In the genomic region with DNA sequence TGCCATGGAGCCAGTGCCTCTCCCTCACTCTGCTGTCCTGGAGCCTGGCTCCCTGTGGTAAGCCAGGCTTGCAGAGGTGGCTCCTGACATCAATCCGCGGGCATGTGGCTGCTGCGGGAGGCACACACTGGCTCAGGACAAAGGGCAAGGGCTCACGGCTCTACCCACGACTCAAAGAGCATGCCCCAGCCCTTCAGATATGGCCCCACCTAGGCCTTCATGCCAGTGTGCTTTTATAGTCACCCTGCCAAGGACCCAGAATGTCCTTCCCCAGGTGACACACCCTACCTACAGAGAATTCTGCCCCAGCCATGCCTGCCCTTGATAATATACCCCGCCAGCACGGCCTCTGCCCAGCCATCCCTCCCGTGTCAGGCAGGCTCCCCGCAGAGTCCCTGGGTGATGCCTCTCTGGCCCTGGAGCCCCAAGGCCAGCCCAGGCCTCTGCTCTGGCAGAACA, we compare ENCODE assay signal across 8 cellular contexts. TPM values are rescaled to one million over a fixed set of nuclear protein-coding genes. Genes with fewer than 3 reads are reported as not detected.
DNase-seq lines count a peak whose midpoint lies in the region; ATAC-seq, FAIRE-seq and TF ChIP-seq lines count a peak whose summit lies in the region.

No MANE protein-coding gene starts in this region.

- SMC1A ChIA-PET in GM12878 (lab: Charles Lee; ENCODE audit: uncharacterized antibody, unreplicated experiment), result no interaction called here

- H3K27me3 Mint-ChIP-seq in activated CD8-positive, alpha-beta memory T cell treated with anti-CD3 and anti-CD28 coated beads, Interleukin-2, amount 10 ng/mL, durations not matched to agents 7 days and 5 days, result no peaks in the 10 kb centered on the region

- DNase-seq in activated CD8-positive, alpha-beta memory T cell treated with anti-CD3 and anti-CD28 coated beads, Interleukin-2, amount 10 ng/mL, durations not matched to agents 7 days and 5 days, result no peak
- DNase-seq in activated CD8-positive, alpha-beta memory T cell treated with anti-CD3 and anti-CD28 coated beads for 24 hours, result no peak
- DNase-seq in GM12878 (ENCODE audit: low read depth, low spot score) (no peak), thyroid gland (no peak), AG20443 (ENCODE audit: low spot score) (no peak)

- no peak for TF ChIP-seq EP300 in GM12878 (IDR thresholded peaks at IDR 0.05; ENCODE audit: borderline replicate concordance in 1 of 2, control insufficient read depth in 1 of 2, low read depth in 2 of 2, low read length in 2 of 2)

- no peak for TF ChIP-seq RAD21 in GM12878 (IDR thresholded peaks at IDR 0.05; ENCODE audit: insufficient read depth, low read depth, low read length)

- H3K27me3 ChIP-seq in GM12878 (replicated peaks in 1 of 2; ENCODE audit: control insufficient read depth in 2 of 2, insufficient read depth in 2 of 2, low read length in 1 of 2), result no peaks in the 10 kb centered on the region
- H3K27me3 ChIP-seq in layer of hippocampus (ENCODE audit: control insufficient read depth, insufficient read depth, low read length), result no peaks in the 10 kb centered on the region
- H3K27me3 ChIP-seq in thyroid gland, result no peaks in the 10 kb centered on the region

- TF ChIP-seq CTCF in GM12878 (IDR thresholded peaks at IDR 0.05 in 2 of 3, conservative IDR thresholded peaks at IDR 0.05 in 1 of 3; ENCODE audit: control insufficient read depth in 2 of 3, extremely low read depth in 1 of 3, insufficient read depth in 1 of 3, low read depth in 3 of 3, low read length in 3 of 3) (no peak), thyroid gland (IDR thresholded peaks at IDR 0.05) (no peak)

- 81% methylated on average over 8 of the region's 9 CpGs for WGBS in GM12878 (ENCODE audit: insufficient coverage, insufficient replicate concordance, low lambda C conversion rate, missing lambda C conversion rate)
- WGBS in thyroid gland, 2 donors, result 40 to 92% methylated on average over 1 to 3 of the region's 9 CpGs

- TF ChIP-seq POLR2A in GM12878 (IDR thresholded peaks at IDR 0.05; ENCODE audit: low read depth, low read length), result no peak
- no peak for TF ChIP-seq POLR2A in thyroid gland (IDR thresholded peaks at IDR 0.05)

- H3K4me3 ChIP-seq in GM12878, result peak overlapping the region; percentile 80
- H3K4me3 ChIP-seq in thyroid gland (replicated peaks in 1 of 3), result peak overlapping the region; percentile 53 to 73 (median 71)

- TSS peak; percentile 67 for BruUV-seq in GM12878 (replicated peaks; lab: Mats Ljungman, UMichigan)

- peaks cover 34% of the 10 kb centered on the region for H3K4me1 Mint-ChIP-seq in activated CD8-positive, alpha-beta memory T cell treated with anti-CD3 and anti-CD28 coated beads, Interleukin-2, amount 10 ng/mL, durations not matched to agents 7 days and 5 days

- peak overlapping the region; percentile 77 for H3K27ac Mint-ChIP-seq in activated CD8-positive, alpha-beta memory T cell treated with anti-CD3 and anti-CD28 coated beads, Interleukin-2, amount 10 ng/mL, durations not matched to agents 7 days and 5 days

- ATAC-seq in activated CD8-positive, alpha-beta memory T cell treated with anti-CD3 and anti-CD28 coated beads, Interleukin-2, amount 10 ng/mL, durations not matched to agents 7 days and 5 days, result no peak
- ATAC-seq in GM12878 (peak; percentile 9), GM21723 (IDR thresholded peaks at IDR 0.05; ENCODE audit: unreplicated experiment) (no peak), GM21786 (IDR thresholded peaks at IDR 0.05; ENCODE audit: unreplicated experiment) (no peak)

- CTCF ChIA-PET in activated CD8-positive, alpha-beta memory T cell treated with anti-CD3 and anti-CD28 coated beads, Interleukin-2, amount 10 ng/mL, durations not matched to agents 7 days and 5 days (lab: Charles Lee), result interaction anchor here (1.0 to 1.3 kb wide), 2 partner anchors 8 to 14 kb away, joined by 4 to 12 read pairs; no protein-coding TSS in a partner anchor
- CTCF ChIA-PET in GM12878 (lab: Yijun Ruan, JAX), result interaction anchor here (0.9 to 1.5 kb wide), 3 partner anchors 8 to 102 kb away, joined by 3 to 6 read pairs (median 4); partner anchors contain the start of gene SQSTM1

- H3K4me1 ChIP-seq in GM12878 (ENCODE audit: control insufficient read depth, insufficient read depth, low read length) (peaks cover 16% of the 10 kb centered on the region), thyroid gland (peaks cover 13 to 42% of the 10 kb centered on the region in 2 donors)

- POLR2A ChIA-PET in GM12878 (lab: Charles Lee), result interaction anchor here (0.7 to 1.4 kb wide), 3 partner anchors 13 to 126 kb away, joined by 3 to 9 read pairs (median 3); no protein-coding TSS in a partner anchor

- RAD21 ChIA-PET in GM12878 (lab: Charles Lee; ENCODE audit: unreplicated experiment), result interaction anchor here (0.5 to 1.7 kb wide), 5 partner anchors 15 to 102 kb away, joined by 3 to 6 read pairs (median 5); partner anchors contain the start of gene SQSTM1

- H3K27ac ChIP-seq in GM12878 (ENCODE audit: control insufficient read depth, insufficient read depth) (peak overlapping the region; percentile 78), layer of hippocampus (ENCODE audit: low read depth, low read length) (peak overlapping the region; percentile 60), thyroid gland (peak overlapping the region in 2 of 3 donors; percentile 89)

- peaks cover 31% of the 10 kb centered on the region for H3K79me2 ChIP-seq in GM12878 (ENCODE audit: control insufficient read depth, insufficient read depth, low read length)

- intact Hi-C loops in GM12878 (cut with micrococcal nuclease; ENCODE audit: unreplicated experiment), result loop anchor here (2.0 to 5.0 kb wide), 2 partner anchors 54 to 102 kb away; partner anchors contain the start of genes MRNIP and TBC1D9B
- intact Hi-C loops in thyroid gland (cut with DNase I), result loop anchor here (5.0 kb wide), 1 partner anchor 183 kb away; the partner anchor contains the start of gene HNRNPH1

- H3K36me3 Mint-ChIP-seq in activated CD8-positive, alpha-beta memory T cell treated with anti-CD3 and anti-CD28 coated beads, Interleukin-2, amount 10 ng/mL, durations not matched to agents 7 days and 5 days, result peaks cover 4% of the 10 kb centered on the region

- H3K9ac ChIP-seq in GM12878 (ENCODE audit: control insufficient read depth, insufficient read depth, low read length), result peak overlapping the region; percentile 77

- peak overlapping the region; percentile 83 for H3K4me2 ChIP-seq in GM12878 (ENCODE audit: control insufficient read depth, insufficient read depth)

- FAIRE-seq in GM12878 (lab: Jason Lieb, UNC), result no peak

- H3K9me3 Mint-ChIP-seq in activated CD8-positive, alpha-beta memory T cell treated with anti-CD3 and anti-CD28 coated beads, Interleukin-2, amount 10 ng/mL, durations not matched to agents 7 days and 5 days (ENCODE audit: low read depth), result no peaks in the 10 kb centered on the region

- no peaks in the 10 kb centered on the region; a peak in 2 of 4 replicates for H3K36me3 ChIP-seq in GM12878 (ENCODE audit: control insufficient read depth in 2 of 2, insufficient read depth in 2 of 2, low read length in 1 of 2)
- H3K36me3 ChIP-seq in thyroid gland, result peaks cover 0 to 12% of the 10 kb centered on the region in 2 donors

- H3K4me3 Mint-ChIP-seq in activated CD8-positive, alpha-beta memory T cell treated with anti-CD3 and anti-CD28 coated beads, Interleukin-2, amount 10 ng/mL, durations not matched to agents 7 days and 5 days, result peak overlapping the region; percentile 76

- H4K20me1 ChIP-seq in GM12878 (ENCODE audit: control insufficient read depth, insufficient read depth), result no peaks in the 10 kb centered on the region

- in situ Hi-C loops in GM12878 (cut with MboI), result loop anchor here (25.0 kb wide), 1 partner anchor 1007 kb away; the partner anchor contains the start of gene MGAT1

- H3K9me3 ChIP-seq in GM12878 (replicated peaks; ENCODE audit: control insufficient read depth, insufficient read depth, low read length), result no peaks in the 10 kb centered on the region
- no peaks in the 10 kb centered on the region for H3K9me3 ChIP-seq in thyroid gland

- no peak overlapping the region for H2AFZ ChIP-seq in GM12878 (ENCODE audit: control insufficient read depth, low read depth, low read length)

RNA-seq across cellular contexts. Expression of gene MGAT4B, which starts 1.6 kb away (rescaled TPM):
- 100 to 1,000 TPM; 100 to 116 TPM for total RNA-seq in activated CD8-positive, alpha-beta memory T cell treated with anti-CD3 and anti-CD28 coated beads, Interleukin-2, amount 10 ng/mL, durations not matched to agents 7 days and 5 days
- 94.1 and 97.6 TPM in 2 replicates for total RNA-seq in GM12878 (2013; cell fraction: nucleolus; rRNA removed)
- total RNA-seq in GM12878 (2014; rRNA removed) (44.7 and 46.0 TPM in 2 replicates), GM12878 (2014; rRNA removed; fragmentation: Illumina TruSeq; extraction: Trizol) (25.2 and 34.4 TPM in 2 replicates), GM12878 (2021) (66.2 and 82.5 TPM in 2 replicates), thyroid gland (100 to 1,000 TPM in 2 of 4 donors, 10 to 100 TPM in 2; 83.6 to 108 (median 102) TPM)
- 24.6 TPM for polyA plus RNA-seq in GM12878 (2011; ENCODE audit: low read depth)
- polyA plus RNA-seq in GM12878 (2011; rRNA removed) (24.5 and 42.8 TPM in 2 replicates), GM12878 (2014; fragmentation: Illumina TruSeq; extraction: Trizol) (27.2 and 33.3 TPM in 2 replicates), GM12878 (2014; fragmentation: Nextera tagmentation; extraction: Ambion mirVana) (under 1 TPM in 1 of 2 experiments, not detected in 1; 0.60 TPM), GM12878 (2014; rRNA removed) (59.3 and 69.7 TPM in 2 replicates), GM12878 (2016; fragmentation: Nextera tagmentation; extraction: Ambion mirVana) (1 to 10 TPM; 7.6 to 8.3 TPM)
- polyA plus RNA-seq in GM12878 (2011; cell fraction: cytosol; rRNA removed), result 57.3 and 70.6 TPM in 2 replicates
- polyA plus RNA-seq in GM12878 (2011; cell fraction: nucleus; rRNA removed), result 263 and 274 TPM in 2 replicates
- 44.2 and 50.9 TPM in 2 replicates for polyA plus RNA-seq in GM12878 (2012)
- polyA minus RNA-seq in GM12878 (2011; rRNA and poly(A)+ RNA removed), result 41.5 and 69.5 TPM in 2 replicates
- 23.1 and 28.3 TPM in 2 replicates for polyA minus RNA-seq in GM12878 (2011; cell fraction: cytosol; rRNA and poly(A)+ RNA removed)
- polyA minus RNA-seq in GM12878 (2011; cell fraction: nucleus; rRNA and poly(A)+ RNA removed), result 83.3 and 122 TPM in 2 replicates

RNA-seq across cellular contexts. Expression of gene LTC4S, which starts 11.3 kb away (rescaled TPM):
- total RNA-seq in activated CD8-positive, alpha-beta memory T cell treated with anti-CD3 and anti-CD28 coated beads, Interleukin-2, amount 10 ng/mL, durations not matched to agents 7 days and 5 days, result 1 to 10 TPM in 1 of 2 experiments, under 1 TPM in 1; 0.91 to 1.5 TPM
- 1.1 and 1.8 TPM in 2 replicates for total RNA-seq in GM12878 (2013; cell fraction: nucleolus; rRNA removed)
- total RNA-seq in GM12878 (2014; rRNA removed) (1.1 and 1.8 TPM in 2 replicates), GM12878 (2014; rRNA removed; fragmentation: Illumina TruSeq; extraction: Trizol) (not detected in 2 replicates), GM12878 (2021) (2.0 and 3.6 TPM in 2 replicates), thyroid gland (10 to 100 TPM in 2 of 4 donors, 1 to 10 TPM in 2; 6.4 to 28.2 (median 15.9) TPM)
- not detected for polyA plus RNA-seq in GM12878 (2011; ENCODE audit: low read depth)
- polyA plus RNA-seq in GM12878 (2011; rRNA removed) (not detected in 2 replicates), GM12878 (2014; fragmentation: Illumina TruSeq; extraction: Trizol) (not detected in 2 replicates), GM12878 (2014; fragmentation: Nextera tagmentation; extraction: Ambion mirVana) (not detected), GM12878 (2014; rRNA removed) (1.6 and 2.0 TPM in 2 replicates), GM12878 (2016; fragmentation: Nextera tagmentation; extraction: Ambion mirVana) (1 to 10 TPM in 1 of 2 experiments, under 1 TPM in 1; 0.78 to 1.3 TPM)
- polyA plus RNA-seq in GM12878 (2011; cell fraction: cytosol; rRNA removed), result 0.13 and 0.20 TPM in 2 replicates
- 0.33 and 0.50 TPM in 2 replicates for polyA plus RNA-seq in GM12878 (2011; cell fraction: nucleus; rRNA removed)
- polyA plus RNA-seq in GM12878 (2012), result 0.66 TPM in 1 of 2 replicates, not detected in the other
- polyA minus RNA-seq in GM12878 (2011; rRNA and poly(A)+ RNA removed), result not detected in 2 replicates
- not detected in 2 replicates for polyA minus RNA-seq in GM12878 (2011; cell fraction: cytosol; rRNA and poly(A)+ RNA removed)
- polyA minus RNA-seq in GM12878 (2011; cell fraction: nucleus; rRNA and poly(A)+ RNA removed), result 0.73 and 0.77 TPM in 2 replicates

RNA-seq across cellular contexts. Expression of gene SQSTM1, which starts 15.6 kb away (rescaled TPM):
- 100 to 1,000 TPM; 130 to 198 TPM for total RNA-seq in activated CD8-positive, alpha-beta memory T cell treated with anti-CD3 and anti-CD28 coated beads, Interleukin-2, amount 10 ng/mL, durations not matched to agents 7 days and 5 days
- 109 and 123 TPM in 2 replicates for total RNA-seq in GM12878 (2013; cell fraction: nucleolus; rRNA removed)
- 127 and 138 TPM in 2 replicates for total RNA-seq in GM12878 (2014; rRNA removed)
- total RNA-seq in GM12878 (2014; rRNA removed; fragmentation: Illumina TruSeq; extraction: Trizol), result 43.7 and 45.0 TPM in 2 replicates
- 105 and 106 TPM in 2 replicates for total RNA-seq in GM12878 (2021)
- polyA plus RNA-seq in GM12878 (2011; ENCODE audit: low read depth), result 45.8 TPM
- 33.6 and 53.8 TPM in 2 replicates for polyA plus RNA-seq in GM12878 (2011; rRNA removed)
- 81.2 and 91.2 TPM in 2 replicates for polyA plus RNA-seq in GM12878 (2011; cell fraction: cytosol; rRNA removed)
- polyA plus RNA-seq in GM12878 (2011; cell fraction: nucleus; rRNA removed), result 114 and 124 TPM in 2 replicates
- polyA plus RNA-seq in GM12878 (2012), result 128 and 145 TPM in 2 replicates
- 23.8 and 54.0 TPM in 2 replicates for polyA plus RNA-seq in GM12878 (2014; fragmentation: Illumina TruSeq; extraction: Trizol)
- 1 to 10 TPM; 6.3 to 8.1 TPM for polyA plus RNA-seq in GM12878 (2014; fragmentation: Nextera tagmentation; extraction: Ambion mirVana)
- polyA plus RNA-seq in GM12878 (2014; rRNA removed), result 70.1 and 75.3 TPM in 2 replicates
- polyA plus RNA-seq in GM12878 (2016; fragmentation: Nextera tagmentation; extraction: Ambion mirVana), result 100 to 1,000 TPM; 117 to 127 TPM
- 32.2 and 65.4 TPM in 2 replicates for polyA minus RNA-seq in GM12878 (2011; rRNA and poly(A)+ RNA removed)
- 73.9 and 76.5 TPM in 2 replicates for polyA minus RNA-seq in GM12878 (2011; cell fraction: cytosol; rRNA and poly(A)+ RNA removed)
- polyA minus RNA-seq in GM12878 (2011; cell fraction: nucleus; rRNA and poly(A)+ RNA removed), result 135 and 203 TPM in 2 replicates
- 1,000 to 10,000 TPM in 1 of 4 donors, 100 to 1,000 TPM in 3; 649 to 1,146 (median 971) TPM for total RNA-seq in thyroid gland

RNA-seq across cellular contexts. Expression of gene MRNIP, which starts 53.5 kb away (rescaled TPM):
- total RNA-seq in activated CD8-positive, alpha-beta memory T cell treated with anti-CD3 and anti-CD28 coated beads, Interleukin-2, amount 10 ng/mL, durations not matched to agents 7 days and 5 days, result 10 to 100 TPM; 20.2 to 21.4 TPM
- 156 and 160 TPM in 2 replicates for total RNA-seq in GM12878 (2013; cell fraction: nucleolus; rRNA removed)
- total RNA-seq in GM12878 (2014; rRNA removed) (16.2 and 17.7 TPM in 2 replicates), GM12878 (2014; rRNA removed; fragmentation: Illumina TruSeq; extraction: Trizol) (7.8 and 10.5 TPM in 2 replicates), GM12878 (2021) (13.3 and 17.4 TPM in 2 replicates), thyroid gland (10 to 100 TPM; 37.1 to 68.2 (median 52.1) TPM)
- 15.8 TPM for polyA plus RNA-seq in GM12878 (2011; ENCODE audit: low read depth)
- polyA plus RNA-seq in GM12878 (2011; rRNA removed) (30.4 and 30.9 TPM in 2 replicates), GM12878 (2014; fragmentation: Illumina TruSeq; extraction: Trizol) (9.7 and 12.3 TPM in 2 replicates), GM12878 (2014; fragmentation: Nextera tagmentation; extraction: Ambion mirVana) (10 to 100 TPM in 1 of 2 experiments, 1 to 10 TPM in 1; 2.4 to 13.6 TPM), GM12878 (2014; rRNA removed) (28.3 and 28.9 TPM in 2 replicates), GM12878 (2016; fragmentation: Nextera tagmentation; extraction: Ambion mirVana) (10 to 100 TPM; 10.0 to 12.7 TPM)
- 35.9 and 43.8 TPM in 2 replicates for polyA plus RNA-seq in GM12878 (2011; cell fraction: cytosol; rRNA removed)
- 161 and 182 TPM in 2 replicates for polyA plus RNA-seq in GM12878 (2011; cell fraction: nucleus; rRNA removed)
- 21.8 and 22.8 TPM in 2 replicates for polyA plus RNA-seq in GM12878 (2012)
- polyA minus RNA-seq in GM12878 (2011; rRNA and poly(A)+ RNA removed), result 9.7 and 17.6 TPM in 2 replicates
- 4.4 and 5.6 TPM in 2 replicates for polyA minus RNA-seq in GM12878 (2011; cell fraction: cytosol; rRNA and poly(A)+ RNA removed)
- polyA minus RNA-seq in GM12878 (2011; cell fraction: nucleus; rRNA and poly(A)+ RNA removed), result 15.0 and 23.3 TPM in 2 replicates
